ENCODE assay signal across 8 cellular contexts in the genomic region with DNA sequence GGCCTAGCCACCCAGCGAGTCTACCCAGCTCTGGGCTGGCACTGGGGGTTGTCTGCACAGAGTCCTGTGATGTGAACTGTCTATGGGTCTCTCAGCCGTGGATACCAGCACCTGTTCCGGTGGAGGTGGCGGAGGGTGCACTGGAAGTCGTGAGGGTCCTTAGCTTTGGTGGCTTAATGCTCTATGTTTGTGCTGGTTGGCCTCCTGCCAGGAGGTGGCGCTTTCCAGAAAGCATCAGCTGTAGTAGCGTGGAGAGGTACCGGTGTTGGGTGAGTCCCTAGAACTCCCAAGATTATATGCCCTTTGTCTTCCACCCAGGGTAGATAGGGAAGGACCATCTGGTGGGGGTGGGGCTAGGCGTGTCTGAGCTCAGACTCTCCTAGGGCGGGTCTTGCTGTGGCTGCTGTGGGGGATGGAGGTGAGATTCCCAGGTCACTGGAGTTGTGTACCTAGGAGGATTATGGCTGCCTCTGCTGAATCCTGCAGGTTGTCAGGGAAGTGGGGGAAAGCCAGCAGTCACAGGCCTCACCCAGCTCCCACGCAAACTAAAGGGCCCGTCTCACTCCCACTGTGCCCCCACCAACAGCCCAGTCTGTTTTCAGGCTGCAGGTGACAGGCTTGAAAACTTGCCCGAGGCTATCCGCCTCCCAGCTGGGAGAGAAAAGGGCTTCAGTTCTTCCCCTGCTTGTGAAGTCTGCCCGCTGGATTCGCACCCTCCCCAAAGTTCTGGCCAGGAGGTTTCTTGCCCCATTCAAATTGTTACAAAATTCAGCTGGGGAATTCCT. TPM values are rescaled to one million over a fixed set of nuclear protein-coding genes. Genes with fewer than 3 reads are reported as not detected.
DNase-seq lines count a peak whose midpoint lies in the region; ATAC-seq and TF ChIP-seq lines count a peak whose summit lies in the region.
"Not testable (repeated sequence)": the region's sequence is repeated elsewhere in the genome, so short reads cannot be mapped to it uniquely, and the experiment has no call there.

No MANE protein-coding gene starts in this region.

- not testable (repeated sequence) for H3K9me3 ChIP-seq in H9 (ENCODE audit: control insufficient read depth, low read depth, low read length)

- H2BK5ac ChIP-seq in H9 (ENCODE audit: insufficient read length, low read length): not testable (repeated sequence)

- H3T11ph ChIP-seq in H9 (ENCODE audit: low read length): not testable (repeated sequence)

- peaks cover 34% of the 10 kb centered on the region for H3K27me3 Mint-ChIP-seq in H9 (ENCODE audit: low read depth)
- H3K27me3 Mint-ChIP-seq in memory B cell: not testable (repeated sequence)

- not testable (repeated sequence) for H3K27me3 ChIP-seq in H9 (ENCODE audit: insufficient read depth, low read length)

- H2BK15ac ChIP-seq in H9 (ENCODE audit: low read depth, low read length): not testable (repeated sequence)

- not testable (repeated sequence) for H3K27ac ChIP-seq in H9 (ENCODE audit: insufficient read length, low read depth, low read length)

- not testable (repeated sequence) for H2BK20ac ChIP-seq in H9 (ENCODE audit: low read depth, low read length, poor library complexity, severe bottlenecking)

- H3K4me1 Mint-ChIP-seq in H9: peaks cover 10 to 12% of the 10 kb centered on the region in 2 experiments
- not testable (repeated sequence) for H3K4me1 Mint-ChIP-seq in memory B cell

- TF ChIP-seq CTCF in H9 (conservative IDR thresholded peaks at IDR 0.05) (peak; percentile 74), choroid plexus epithelial cell (conservative IDR thresholded peaks at IDR 0.05; ENCODE audit: low read depth, low read length) (peak; percentile 25)

- not testable (repeated sequence) for H4K20me1 ChIP-seq in H9 (ENCODE audit: control insufficient read depth, insufficient read depth, insufficient read length)

- not testable (repeated sequence) for H3K4ac ChIP-seq in H9 (ENCODE audit: low read depth, low read length)

- not testable (repeated sequence) for H3K36me3 Mint-ChIP-seq in H9 (ENCODE audit: insufficient read depth in 1 of 3, low read depth in 3 of 3); memory B cell

- H3K4me3 Mint-ChIP-seq in H9: peak overlapping the region in 1 of 2 experiments; percentile 12; a peak in 3 of 5 replicates
- H3K4me3 Mint-ChIP-seq in memory B cell: not testable (repeated sequence)

- H4K5ac ChIP-seq in H9 (ENCODE audit: insufficient read length, low read depth, low read length): not testable (repeated sequence)

- not testable (repeated sequence) for H3K23me2 ChIP-seq in H9 (ENCODE audit: insufficient read length, low read depth, low read length, poor library complexity, severe bottlenecking)

- not testable (repeated sequence) for H2AFZ ChIP-seq in H9 (ENCODE audit: low read length)

- not testable (repeated sequence) for H3K56ac ChIP-seq in H9 (ENCODE audit: insufficient read length, low read depth, low read length)

- DNase-seq in CD1c-positive myeloid dendritic cell (ENCODE audit: extremely low spot score): peak; percentile 21
- peak; percentile 84 for DNase-seq in H9
- DNase-seq in NCI-H2227 (lab: John Stamatoyannopoulos, UW; ENCODE audit: unreplicated experiment): peak; percentile 50
- peak; percentile 33 for DNase-seq in T follicular helper cell (ENCODE audit: low read depth)
- DNase-seq in activated CD8-positive, alpha-beta memory T cell treated with anti-CD3 and anti-CD28 coated beads, Interleukin-2, amount 50 U/mL, for 48 hours: peak; percentile 73
- not testable (repeated sequence) for DNase-seq in choroid plexus epithelial cell (ENCODE audit: low read depth)
- peak; percentile 42 to 52 for DNase-seq in memory B cell (ENCODE audit: low spot score in 2 of 2)
- DNase-seq in stimulated activated CD4-positive, alpha-beta T cell treated with anti-CD3 and anti-CD28 coated beads, Interleukin-4, amount 100 ng/mL, for 4 hours: peak; percentile 34 to 36

- not testable (repeated sequence) for H3K79me1 ChIP-seq in H9 (ENCODE audit: insufficient read depth, low read depth, low read length, poor library complexity, severe bottlenecking)

- WGBS in H9 (ENCODE audit: extremely low coverage, insufficient read length, low lambda C conversion rate): no CpG with 5 or more reads among the region's 16 CpGs

- not testable (repeated sequence) for H3K9me3 Mint-ChIP-seq in H9, memory B cell

- not testable (repeated sequence) for H3K23ac ChIP-seq in H9 (ENCODE audit: insufficient read length, low read depth, low read length)

- H4K91ac ChIP-seq in H9 (ENCODE audit: insufficient read length, low read depth, low read length): not testable (repeated sequence)

- not testable (repeated sequence) for H2BK12ac ChIP-seq in H9 (ENCODE audit: insufficient read length, low read depth, low read length)

- not testable (repeated sequence) for H3K18ac ChIP-seq in H9 (ENCODE audit: insufficient read length, low read depth, low read length)

- not testable (repeated sequence) for H3K79me2 ChIP-seq in H9 (ENCODE audit: insufficient read depth, low read length)

- not testable (repeated sequence) for H3K27ac Mint-ChIP-seq in H9, memory B cell

- H2BK120ac ChIP-seq in H9 (ENCODE audit: low read depth, low read length, poor library complexity, severe bottlenecking): not testable (repeated sequence)

- not testable (repeated sequence) for H3K4me1 ChIP-seq in H9 (ENCODE audit: insufficient read depth, low read length)

- not testable (repeated sequence) for H3K4me3 ChIP-seq in choroid plexus epithelial cell (ENCODE audit: low read depth, low read length)

- H4K8ac ChIP-seq in H9 (replicated peaks; ENCODE audit: insufficient read length, low read depth, low read length): not testable (repeated sequence)

- ATAC-seq in memory B cell (ENCODE audit: low read depth): not testable (repeated sequence)

- not testable (repeated sequence) for H3K4me2 ChIP-seq in H9 (ENCODE audit: insufficient read depth, insufficient read length, low read length)

- not testable (repeated sequence) for H3K9ac ChIP-seq in H9 (ENCODE audit: extremely low read depth, insufficient read length, low read length)

- not testable (repeated sequence) for H2AK5ac ChIP-seq in H9 (ENCODE audit: insufficient read length, low read length)

- H3K14ac ChIP-seq in H9 (ENCODE audit: insufficient read depth, low read length): not testable (repeated sequence)

RNA-seq across cellular contexts. Expression of a gene that starts 37.6 kb away (rescaled TPM):
- 0.04 TPM in 1 of 2 replicates, not detected in the other for total RNA-seq in H9 (2021)
